24 cellular contexts compared by ENCODE assay signal in genomic region chr1:196733091-196733970, GRCh38. TPM values are rescaled to one million over a fixed set of nuclear protein-coding genes. Genes with fewer than 3 reads are reported as not detected.
"Had no signal": no experiment of that assay in that cellular context is flagged by ENCODE, and none has a peak within 500 bp of the region (broad histone marks: within the 10 kb centered on the region; RNA-seq: fewer than 3 reads in every experiment).

No MANE protein-coding gene starts in this region.

- H3K4me1 ChIP-seq: esophagus squamous epithelium, foreskin keratinocyte, left lung, psoas muscle, upper lobe of right lung had no signal

- H3K36me3 ChIP-seq: left lung, ovary, upper lobe of right lung had no signal

- DNase-seq: activated CD4-positive, alpha-beta T cell treated with anti-CD3 and anti-CD28 coated beads, Interleukin-2, amount 10 ng/mL, durations not matched to agents 24 days and 14 days; activated CD8-positive, alpha-beta T cell treated with anti-CD3 and anti-CD28 coated beads for 36 hours; activated naive CD4-positive, alpha-beta T cell; activated naive CD8-positive, alpha-beta T cell treated with anti-CD3 and anti-CD28 coated beads for 36 hours; activated T-cell treated with anti-CD3 and anti-CD28 coated beads, Interleukin-2, amount 50 U/mL, for 1 hour; amygdala; esophagus squamous epithelium; glutamatergic neuron; hypothalamus; kidney; left lung; mucosa of descending colon; naive thymus-derived CD8-positive, alpha-beta T cell; ovary; psoas muscle; stimulated activated naive B cell treated with anti-CD40 and anti-IgM and Interleukin-4, amounts not matched to agents 10 μg/mL and 1 μg/mL and 100 μg/mL, for 72 hours; T1000; upper lobe of right lung had no signal

- H3K9me3 ChIP-seq: esophagus squamous epithelium, upper lobe of right lung had no signal

- H3K27ac ChIP-seq: coronary artery, esophagus squamous epithelium, foreskin keratinocyte, left lung, ovary, psoas muscle, upper lobe of right lung had no signal

- H3K4me3 ChIP-seq: coronary artery, esophagus squamous epithelium, left lung, mucosa of descending colon, ovary, psoas muscle, upper lobe of right lung had no signal

- ATAC-seq: activated CD8-positive, alpha-beta T cell treated with anti-CD3 and anti-CD28 coated beads for 36 hours; activated T-helper 17 cell treated with anti-CD3 and anti-CD28 coated beads, Interleukin-2, amount 50 U/mL, for 72 hours; foreskin keratinocyte; left lung; mucosa of descending colon; naive thymus-derived CD8-positive, alpha-beta T cell; psoas muscle; sciatic nerve; stimulated activated naive B cell treated with anti-CD40 and anti-IgM and Interleukin-4, amounts not matched to agents 10 μg/mL and 1 μg/mL and 100 μg/mL, for 72 hours; upper lobe of right lung had no signal

- H3K27me3 ChIP-seq: esophagus squamous epithelium, foreskin keratinocyte, left lung, ovary, upper lobe of right lung had no signal

RNA-seq across cellular contexts. Expression of gene CFHR3, which starts 41.3 kb away (rescaled TPM):
- total RNA-seq: activated CD4-positive, alpha-beta T cell treated with anti-CD3 and anti-CD28 coated beads, Interleukin-2, amount 10 ng/mL, durations not matched to agents 24 days and 14 days; activated CD8-positive, alpha-beta T cell treated with anti-CD3 and anti-CD28 coated beads for 36 hours; activated naive CD8-positive, alpha-beta T cell treated with anti-CD3 and anti-CD28 coated beads for 36 hours; activated T-helper 17 cell treated with anti-CD3 and anti-CD28 coated beads, Interleukin-2, amount 50 U/mL, for 72 hours; foreskin keratinocyte; mucosa of descending colon; naive thymus-derived CD8-positive, alpha-beta T cell; T-helper 1 cell treated with Interleukin-12 subunit alpha and Interleukin-12 subunit beta and Interleukin-4 antibody, amounts not matched to agents 30 ng/mL and 1 ng/mL, for 36 hours had no signal
- polyA plus RNA-seq: foreskin keratinocyte; naive thymus-derived CD8-positive, alpha-beta T cell; thymus had no signal
